Comparison of ENCODE assay signal across 1 cellular context in the genomic region with DNA sequence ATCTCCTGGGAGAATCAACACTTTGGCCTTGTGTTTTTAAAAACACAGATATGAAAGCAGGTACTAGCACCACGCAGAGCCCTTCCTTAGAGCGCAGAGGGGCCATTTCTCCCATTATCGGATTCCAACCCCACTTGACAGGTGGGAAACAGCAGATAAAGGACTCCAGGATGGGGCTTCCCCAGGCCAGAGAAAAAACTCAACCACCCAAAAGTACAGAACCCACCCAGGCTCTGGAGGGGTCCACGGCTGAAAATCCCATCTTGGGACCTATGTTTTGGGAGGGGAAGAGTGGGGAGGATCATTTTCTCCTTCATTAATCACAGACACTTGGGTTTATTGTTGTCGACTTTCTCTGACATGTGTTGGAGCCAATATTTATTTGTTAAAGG.
TF ChIP-seq lines count a peak whose summit lies in the region.

No MANE protein-coding gene starts in this region.

TF ChIP-seq in HepG2, 621 proteins besides CTCF, POLR2A, EP300 and RAD21:
- TF ChIP-seq ADNP (CRISPR knock-in tag; IDR thresholded peaks at IDR 0.05) = no peak
